Comparison of ENCODE assay signal across 1 cellular context in genomic region chr3:65391068-65391467, GRCh38.
TF ChIP-seq lines count a peak whose summit lies in the region.

No MANE protein-coding gene starts in this region.

TF ChIP-seq in WTC11, 78 proteins besides CTCF, POLR2A, EP300 and RAD21:
- no peak for TF ChIP-seq AFF4 (CRISPR knock-in tag; IDR thresholded peaks at IDR 0.05; ENCODE audit: borderline replicate concordance)
- no peak for TF ChIP-seq ARID4B (CRISPR knock-in tag; IDR thresholded peaks at IDR 0.05; ENCODE audit: borderline replicate concordance)
- TF ChIP-seq USF2 (CRISPR knock-in tag; IDR thresholded peaks at IDR 0.05): no peak
- no peak for TF ChIP-seq AR (CRISPR knock-in tag; IDR thresholded peaks at IDR 0.05)
- no peak for TF ChIP-seq SMAD3 (CRISPR knock-in tag; IDR thresholded peaks at IDR 0.05; ENCODE audit: borderline replicate concordance)
- TF ChIP-seq MLX (CRISPR knock-in tag; IDR thresholded peaks at IDR 0.05): no peak
- TF ChIP-seq HMGA2 (CRISPR knock-in tag; IDR thresholded peaks at IDR 0.05): no peak
- TF ChIP-seq ZBTB43 (CRISPR knock-in tag; IDR thresholded peaks at IDR 0.05): no peak
- no peak for TF ChIP-seq E2F5 (CRISPR knock-in tag; IDR thresholded peaks at IDR 0.05)
- no peak for TF ChIP-seq ZNF121 (CRISPR knock-in tag; IDR thresholded peaks at IDR 0.05)
- no peak for TF ChIP-seq PRRX2 (CRISPR knock-in tag; IDR thresholded peaks at IDR 0.05)
- no peak for TF ChIP-seq CDX4 (CRISPR knock-in tag; IDR thresholded peaks at IDR 0.05; ENCODE audit: borderline replicate concordance)
- no peak for TF ChIP-seq ZNF425 (CRISPR knock-in tag; conservative IDR thresholded peaks at IDR 0.05)
- no peak for TF ChIP-seq ETV6 (CRISPR knock-in tag; IDR thresholded peaks at IDR 0.05)
- no peak for TF ChIP-seq ELF4 (CRISPR knock-in tag; IDR thresholded peaks at IDR 0.05; ENCODE audit: low read depth)
- no peak for TF ChIP-seq MYBL2 (CRISPR knock-in tag; IDR thresholded peaks at IDR 0.05)
- TF ChIP-seq FOXK1 (CRISPR knock-in tag; IDR thresholded peaks at IDR 0.05): no peak
